ENCODE assay signal across 19 cellular contexts in genomic region chr6:131755597-131755996, GRCh38.
DNase-seq lines count a peak whose midpoint lies in the region; ATAC-seq and TF ChIP-seq lines count a peak whose summit lies in the region.
"Had no signal": no experiment of that assay in that cellular context is flagged by ENCODE, and none has a peak within 500 bp of the region (broad histone marks: within the 10 kb centered on the region; RNA-seq: fewer than 3 reads in every experiment).

No MANE protein-coding gene starts in this region.

- in situ Hi-C loops in astrocyte of the cerebellum (cut with HindIII; ENCODE audit: low sequenced_read_pairs), result no loop called here

- TF ChIP-seq CTCF in AG09309 (IDR thresholded peaks at IDR 0.05; ENCODE audit: control insufficient read depth, insufficient read depth, low read depth, low read length, missing control alignments), result no peak
- no peak for TF ChIP-seq CTCF in astrocyte of the cerebellum (IDR thresholded peaks at IDR 0.05; ENCODE audit: low read depth, low read length, missing control alignments)

- ATAC-seq in HG03354 (IDR thresholded peaks at IDR 0.05; ENCODE audit: poor library complexity, severe bottlenecking, unreplicated experiment), result no peak
- ATAC-seq: K562; stimulated activated effector memory CD8-positive, alpha-beta T cell treated with anti-CD3 and anti-CD28 coated beads, Interleukin-12 subunit alpha, Interleukin-12 subunit beta, amount 100 ng/mL, for 72 hours had no signal

- DNase-seq in AG09309 (ENCODE audit: low read depth) (peak; percentile 99), HS-5 (ENCODE audit: low read depth) (peak; percentile 93), astrocyte of the cerebellum (ENCODE audit: low read depth) (peak; percentile 90), iris pigment epithelial cell (ENCODE audit: low read depth) (peak; percentile 81), NCI-H1417 (lab: John Stamatoyannopoulos, UW) (no peak), foreskin melanocyte (no peak), NCI-H2081 (lab: John Stamatoyannopoulos, UW) (no peak)
- DNase-seq: activated effector memory CD4-positive, alpha-beta T cell treated with anti-CD3 and anti-CD28 coated beads, Interleukin-2, amount 50 U/mL, for 16 hours; DMS53; effector memory CD4-positive, alpha-beta T cell; H7; NCI-H1436 treated with DMSO at 0.1 percent for 48 hours; NCI-H446 treated with DMSO at 0.1 percent for 48 hours; sigmoid colon; upper lobe of left lung had no signal

- H3K4me3 ChIP-seq in AG09309 (ENCODE audit: control insufficient read depth, low read depth, low read length), result no peak overlapping the region
- H3K4me3 ChIP-seq in astrocyte of the cerebellum (ENCODE audit: low read depth, low read length), result no peak overlapping the region
- H3K4me3 ChIP-seq: BLaER1 treated with 17β-estradiol and CSF1 and Interleukin-3, amounts not matched to agents 10 nM and 100 nM; K562; sigmoid colon; upper lobe of left lung had no signal

Comparison
In these comparisons a context has a peak if more than half of its experiments do, and no peak if none do; other contexts are left out.
1. DNase-seq: peak in AG09309 (single experiment), HS-5 (single experiment), astrocyte of the cerebellum (single experiment) and iris pigment epithelial cell (single experiment); none in NCI-H1417 (0 of 3), foreskin melanocyte (single experiment) and NCI-H2081 (0 of 2).